Comparison of ENCODE assay signal across 12 cellular contexts in genomic region chr19:2700660-2701360, GRCh38. TPM values are rescaled to one million over a fixed set of nuclear protein-coding genes. Genes with fewer than 3 reads are reported as not detected.
DNase-seq lines count a peak whose midpoint lies in the region; ATAC-seq and TF ChIP-seq lines count a peak whose summit lies in the region.
"Had no signal": no experiment of that assay in that cellular context is flagged by ENCODE, and none has a peak within 500 bp of the region (broad histone marks: within the 10 kb centered on the region; RNA-seq: fewer than 3 reads in every experiment).

No MANE protein-coding gene starts in this region.

- POLR2A ChIA-PET in activated B cell treated with CpG ODN at 0.5 μM for 24 hours (lab: Charles Lee), result interaction anchor here (1.0 to 7.9 kb wide), 9 partner anchors 8 to 223 kb away, joined by 3 to 176 read pairs (median 7); no protein-coding TSS in a partner anchor

- ATAC-seq in activated B cell treated with CpG ODN at 0.5 μM for 24 hours (ENCODE audit: low read depth), result no peak
- ATAC-seq in natural killer cell treated with Interleukin-12 subunit alpha and Interleukin-12 subunit beta and Interleukin-15 and Interleukin-18, amount 100 ng/mL, for 72 hours, result no peak
- no peak for ATAC-seq in lower lobe of right lung
- ATAC-seq: left lung had no signal

- H3K4me1 ChIP-seq in lower lobe of right lung, result peaks cover 5% of the 10 kb centered on the region

- peaks cover 4% of the 10 kb centered on the region for H3K27me3 ChIP-seq in lower lobe of right lung (ENCODE audit: low read depth)
- H3K27me3 ChIP-seq: vagina had no signal

- CTCF ChIA-PET in activated B cell treated with CpG ODN at 0.5 μM for 24 hours (lab: Charles Lee), result interaction anchor here (1.6 to 4.3 kb wide), 3 partner anchors 10 to 52 kb away, joined by 3 to 25 read pairs (median 4); no protein-coding TSS in a partner anchor

- no peaks in the 10 kb centered on the region for H3K27me3 Mint-ChIP-seq in activated B cell treated with CpG ODN at 0.5 μM for 24 hours
- no peaks in the 10 kb centered on the region for H3K27me3 Mint-ChIP-seq in natural killer cell treated with Interleukin-12 subunit alpha and Interleukin-12 subunit beta and Interleukin-15 and Interleukin-18, amount 100 ng/mL, for 72 hours

- DNase-seq in GM12864 (ENCODE audit: low read depth) (no peak), activated B cell treated with CpG ODN at 0.5 μM for 24 hours (no peak), GM13977 (ENCODE audit: low spot score) (no peak), lower lobe of right lung (no peak), EL (no peak)
- DNase-seq in natural killer cell treated with Interleukin-12 subunit alpha and Interleukin-12 subunit beta and Interleukin-15 and Interleukin-18, amount 100 ng/mL, for 72 hours (ENCODE audit: low spot score), result no peak
- DNase-seq: Calu3, left lung, NCI-H1694, OCI-M1 had no signal

- no peak for TF ChIP-seq CTCF in GM12864 (IDR thresholded peaks at IDR 0.05; ENCODE audit: low read depth, low read length, missing control alignments)
- TF ChIP-seq CTCF in activated B cell treated with CpG ODN at 0.5 μM for 24 hours (IDR thresholded peaks at IDR 0.05), result no peak
- TF ChIP-seq CTCF in GM13977 (IDR thresholded peaks at IDR 0.05; ENCODE audit: extremely low read depth, insufficient read depth, missing control alignments), result no peak
- no peak for TF ChIP-seq CTCF in lower lobe of right lung (IDR thresholded peaks at IDR 0.05)

- H3K36me3 ChIP-seq in lower lobe of right lung, result no peaks in the 10 kb centered on the region
- H3K36me3 ChIP-seq: left lung, vagina had no signal

- H3K27ac ChIP-seq in lower lobe of right lung, result no peak overlapping the region
- H3K27ac ChIP-seq: left lung, vagina had no signal

- H3K27ac Mint-ChIP-seq in activated B cell treated with CpG ODN at 0.5 μM for 24 hours, result peak overlapping the region; percentile 89
- no peak overlapping the region for H3K27ac Mint-ChIP-seq in natural killer cell treated with Interleukin-12 subunit alpha and Interleukin-12 subunit beta and Interleukin-15 and Interleukin-18, amount 100 ng/mL, for 72 hours
- H3K27ac Mint-ChIP-seq: activated T-helper 1 cell treated with anti-CD3 and anti-CD28 coated beads, Interleukin-12 subunit alpha, Interleukin-12 subunit beta, Interleukin-2, Interleukin-4 antibody, amounts not matched to agents 30 ng/mL and 10 ng/mL and 1 ng/mL, durations not matched to agents 14 hours and 24 hours and 36 hours had no signal

- H3K9me3 Mint-ChIP-seq in activated B cell treated with CpG ODN at 0.5 μM for 24 hours, result no peaks in the 10 kb centered on the region
- no peaks in the 10 kb centered on the region for H3K9me3 Mint-ChIP-seq in natural killer cell treated with Interleukin-12 subunit alpha and Interleukin-12 subunit beta and Interleukin-15 and Interleukin-18, amount 100 ng/mL, for 72 hours
- H3K9me3 Mint-ChIP-seq: activated T-helper 1 cell treated with anti-CD3 and anti-CD28 coated beads, Interleukin-12 subunit alpha, Interleukin-12 subunit beta, Interleukin-2, Interleukin-4 antibody, amounts not matched to agents 30 ng/mL and 10 ng/mL and 1 ng/mL, durations not matched to agents 14 hours and 24 hours and 36 hours had no signal

- intact Hi-C loops in activated B cell treated with CpG ODN at 0.5 μM for 24 hours (cut with micrococcal nuclease) (loop anchor here (1.0 kb wide), 1 partner anchor 48 kb away; no protein-coding TSS in a partner anchor), lower lobe of right lung (cut with DNase I) (no loop called here)

- peak overlapping the region; percentile 85 for H3K4me3 Mint-ChIP-seq in activated B cell treated with CpG ODN at 0.5 μM for 24 hours
- H3K4me3 Mint-ChIP-seq in natural killer cell treated with Interleukin-12 subunit alpha and Interleukin-12 subunit beta and Interleukin-15 and Interleukin-18, amount 100 ng/mL, for 72 hours, result peak overlapping the region; percentile 70
- H3K4me3 Mint-ChIP-seq: activated T-helper 1 cell treated with anti-CD3 and anti-CD28 coated beads, Interleukin-12 subunit alpha, Interleukin-12 subunit beta, Interleukin-2, Interleukin-4 antibody, amounts not matched to agents 30 ng/mL and 10 ng/mL and 1 ng/mL, durations not matched to agents 14 hours and 24 hours and 36 hours had no signal

- peaks cover 15% of the 10 kb centered on the region for H3K36me3 Mint-ChIP-seq in activated B cell treated with CpG ODN at 0.5 μM for 24 hours (ENCODE audit: low read depth)
- H3K36me3 Mint-ChIP-seq in natural killer cell treated with Interleukin-12 subunit alpha and Interleukin-12 subunit beta and Interleukin-15 and Interleukin-18, amount 100 ng/mL, for 72 hours, result no peaks in the 10 kb centered on the region

- peaks cover 67% of the 10 kb centered on the region for H3K4me1 Mint-ChIP-seq in activated B cell treated with CpG ODN at 0.5 μM for 24 hours
- peaks cover 0 to 5% of the 10 kb centered on the region in 2 donors for H3K4me1 Mint-ChIP-seq in natural killer cell treated with Interleukin-12 subunit alpha and Interleukin-12 subunit beta and Interleukin-15 and Interleukin-18, amount 100 ng/mL, for 72 hours (ENCODE audit: low read depth in 2 of 2)

- in situ Hi-C loops in GM13977 (cut with MboI; ENCODE audit: low pct_unique_long_range_greater_than_20kb, low sequenced_read_pairs, unreplicated experiment), result no loop called here

- H3K4me3 ChIP-seq in GM12864 (ENCODE audit: low read depth, low read length), result peak overlapping the region; percentile 87
- no peak overlapping the region for H3K4me3 ChIP-seq in lower lobe of right lung
- H3K4me3 ChIP-seq: left lung had no signal

- H3K9me3 ChIP-seq in lower lobe of right lung, result no peaks in the 10 kb centered on the region
- H3K9me3 ChIP-seq: left lung, vagina had no signal

RNA-seq across cellular contexts. Expression of gene GNG7, which starts 1.7 kb away (rescaled TPM):
- total RNA-seq in activated B cell treated with CpG ODN at 0.5 μM for 24 hours, result 34.8 and 35.4 TPM in 2 replicates
- total RNA-seq in natural killer cell treated with Interleukin-12 subunit alpha and Interleukin-12 subunit beta and Interleukin-15 and Interleukin-18, amount 100 ng/mL, for 72 hours, result under 1 TPM; 0.26 to 0.59 TPM
- 6.2 TPM for total RNA-seq in lower lobe of right lung

RNA-seq across cellular contexts. Expression of gene DIRAS1, which starts 20.4 kb away (rescaled TPM):
- total RNA-seq in activated B cell treated with CpG ODN at 0.5 μM for 24 hours (6.4 and 7.7 TPM in 2 replicates), lower lobe of right lung (0.71 TPM)
- not detected for total RNA-seq in natural killer cell treated with Interleukin-12 subunit alpha and Interleukin-12 subunit beta and Interleukin-15 and Interleukin-18, amount 100 ng/mL, for 72 hours
- total RNA-seq: activated T-helper 1 cell treated with anti-CD3 and anti-CD28 coated beads, Interleukin-12 subunit alpha, Interleukin-12 subunit beta, Interleukin-2, Interleukin-4 antibody, amounts not matched to agents 30 ng/mL and 10 ng/mL and 1 ng/mL, durations not matched to agents 14 hours and 24 hours and 36 hours had no signal

RNA-seq across cellular contexts. Expression of gene SLC39A3, which starts 39.0 kb away (rescaled TPM):
- total RNA-seq in activated B cell treated with CpG ODN at 0.5 μM for 24 hours (33.8 and 34.3 TPM in 2 replicates), lower lobe of right lung (24.4 TPM)
- total RNA-seq in natural killer cell treated with Interleukin-12 subunit alpha and Interleukin-12 subunit beta and Interleukin-15 and Interleukin-18, amount 100 ng/mL, for 72 hours, result 10 to 100 TPM; 30.5 to 91.6 TPM
